1 cellular context compared by ENCODE assay signal in the genomic region with DNA sequence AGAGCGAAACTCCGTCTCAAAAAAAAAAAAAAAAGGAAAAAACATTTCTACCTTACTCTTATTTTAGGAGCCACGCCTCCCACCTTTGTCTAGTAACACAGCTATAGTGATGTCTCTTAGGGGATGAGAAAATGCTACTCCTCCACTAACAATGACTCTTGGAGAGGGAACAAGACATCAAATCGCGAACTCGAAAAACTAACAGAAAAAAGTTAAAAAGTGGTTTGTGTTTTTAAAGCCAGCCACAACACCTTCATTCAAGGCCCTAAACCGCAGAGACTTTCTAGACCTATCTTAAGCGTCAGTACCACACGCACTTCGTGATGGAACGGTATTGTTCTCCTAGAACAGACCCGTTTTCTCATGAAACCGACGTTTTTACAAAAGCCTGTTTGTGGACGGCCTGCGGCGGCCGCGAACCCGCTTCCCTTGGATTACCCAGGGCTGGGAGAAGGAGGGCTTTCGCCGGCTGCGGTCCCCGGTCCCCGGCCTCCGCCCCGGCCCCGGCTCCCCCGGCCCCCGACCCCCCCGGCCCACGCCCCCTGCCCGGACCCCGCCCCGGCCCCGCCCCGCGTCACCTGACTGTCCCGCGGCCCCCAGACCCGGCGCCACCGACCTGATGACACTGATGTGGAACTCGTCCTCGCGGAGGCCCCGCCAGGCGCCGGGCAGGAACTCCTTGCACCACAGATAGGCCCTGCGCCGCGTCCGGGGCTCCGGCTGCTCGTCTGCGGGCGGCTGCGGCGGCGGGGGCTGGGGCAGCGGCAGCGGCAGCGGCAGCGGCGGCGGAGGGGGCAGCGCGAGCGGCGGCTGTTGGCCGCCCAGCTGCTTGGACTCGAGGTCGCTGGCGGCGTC.
TF ChIP-seq lines count a peak whose summit lies in the region.

No MANE protein-coding gene starts in this region.

TF ChIP-seq in HCT116, 20 proteins besides CTCF, POLR2A, EP300 and RAD21 (continued from another document):
- TF ChIP-seq, protein P1, sequence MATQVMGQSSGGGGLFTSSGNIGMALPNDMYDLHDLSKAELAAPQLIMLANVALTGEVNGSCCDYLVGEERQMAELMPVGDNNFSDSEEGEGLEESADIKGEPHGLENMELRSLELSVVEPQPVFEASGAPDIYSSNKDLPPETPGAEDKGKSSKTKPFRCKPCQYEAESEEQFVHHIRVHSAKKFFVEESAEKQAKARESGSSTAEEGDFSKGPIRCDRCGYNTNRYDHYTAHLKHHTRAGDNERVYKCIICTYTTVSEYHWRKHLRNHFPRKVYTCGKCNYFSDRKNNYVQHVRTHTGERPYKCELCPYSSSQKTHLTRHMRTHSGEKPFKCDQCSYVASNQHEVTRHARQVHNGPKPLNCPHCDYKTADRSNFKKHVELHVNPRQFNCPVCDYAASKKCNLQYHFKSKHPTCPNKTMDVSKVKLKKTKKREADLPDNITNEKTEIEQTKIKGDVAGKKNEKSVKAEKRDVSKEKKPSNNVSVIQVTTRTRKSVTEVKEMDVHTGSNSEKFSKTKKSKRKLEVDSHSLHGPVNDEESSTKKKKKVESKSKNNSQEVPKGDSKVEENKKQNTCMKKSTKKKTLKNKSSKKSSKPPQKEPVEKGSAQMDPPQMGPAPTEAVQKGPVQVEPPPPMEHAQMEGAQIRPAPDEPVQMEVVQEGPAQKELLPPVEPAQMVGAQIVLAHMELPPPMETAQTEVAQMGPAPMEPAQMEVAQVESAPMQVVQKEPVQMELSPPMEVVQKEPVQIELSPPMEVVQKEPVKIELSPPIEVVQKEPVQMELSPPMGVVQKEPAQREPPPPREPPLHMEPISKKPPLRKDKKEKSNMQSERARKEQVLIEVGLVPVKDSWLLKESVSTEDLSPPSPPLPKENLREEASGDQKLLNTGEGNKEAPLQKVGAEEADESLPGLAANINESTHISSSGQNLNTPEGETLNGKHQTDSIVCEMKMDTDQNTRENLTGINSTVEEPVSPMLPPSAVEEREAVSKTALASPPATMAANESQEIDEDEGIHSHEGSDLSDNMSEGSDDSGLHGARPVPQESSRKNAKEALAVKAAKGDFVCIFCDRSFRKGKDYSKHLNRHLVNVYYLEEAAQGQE (IDR thresholded peaks at IDR 0.05; ENCODE audit: low read depth), result no peak
